25 cellular contexts compared by ENCODE assay signal in the genomic region with DNA sequence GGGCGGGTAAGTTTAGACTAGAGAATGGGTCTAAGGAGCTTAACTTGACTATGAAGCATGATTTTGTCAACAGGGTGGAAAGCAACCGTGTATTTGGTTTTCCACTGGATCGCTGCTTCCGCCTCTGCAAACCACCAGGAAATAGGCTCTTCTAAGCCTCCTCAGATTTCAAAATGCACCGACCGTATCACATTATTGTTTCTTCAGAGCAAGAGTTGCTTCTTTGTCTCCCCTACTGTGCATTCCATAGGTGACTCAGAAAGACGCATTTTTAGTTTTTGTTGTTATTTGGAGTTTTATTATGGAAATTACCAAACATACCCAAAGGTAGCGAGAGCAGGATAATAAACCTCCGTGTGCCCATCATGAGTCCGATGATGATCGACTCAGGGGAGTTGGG.
DNase-seq lines count a peak whose midpoint lies in the region; ATAC-seq, FAIRE-seq and TF ChIP-seq lines count a peak whose summit lies in the region.
"Had no signal": no experiment of that assay in that cellular context is flagged by ENCODE, and none has a peak within 500 bp of the region (broad histone marks: within the 10 kb centered on the region; RNA-seq: fewer than 3 reads in every experiment).

No MANE protein-coding gene starts in this region.

- H3K27ac ChIP-seq in astrocyte (ENCODE audit: low read depth, low read length), result no peak overlapping the region
- H3K27ac ChIP-seq: ascending aorta, spleen had no signal

- peaks cover 2% of the 10 kb centered on the region for H3K36me3 Mint-ChIP-seq in astrocyte (ENCODE audit: low read depth, unreplicated experiment)
- H3K36me3 Mint-ChIP-seq: T-cell had no signal

- no peaks in the 10 kb centered on the region for H3K79me2 ChIP-seq in astrocyte (ENCODE audit: insufficient read depth, low read length)

- peaks cover 13% of the 10 kb centered on the region for H3K4me1 Mint-ChIP-seq in astrocyte (ENCODE audit: low read depth, unreplicated experiment)

- H3K9me3 Mint-ChIP-seq in astrocyte (ENCODE audit: unreplicated experiment), result peaks cover 7% of the 10 kb centered on the region
- H3K9me3 Mint-ChIP-seq: activated T-helper 1 cell treated with anti-CD3 and anti-CD28 coated beads, Interleukin-12 subunit alpha, Interleukin-12 subunit beta, Interleukin-2, Interleukin-4 antibody, amounts not matched to agents 30 ng/mL and 10 ng/mL and 1 ng/mL, durations not matched to agents 14 hours and 24 hours and 36 hours; T-cell had no signal

- no peaks in the 10 kb centered on the region for H3K9me3 ChIP-seq in astrocyte (ENCODE audit: insufficient read depth, low read depth, low read length)
- H3K9me3 ChIP-seq: ascending aorta, esophagus squamous epithelium, MG63, spleen had no signal

- H3K4me1 ChIP-seq in astrocyte (ENCODE audit: insufficient read depth, low read length), result peaks cover 30% of the 10 kb centered on the region

- DNase-seq in COLO829 (ENCODE audit: low spot score) (peak; percentile 48), MV-4-11 (lab: John Stamatoyannopoulos, UW) (peak; percentile 30), astrocyte (ENCODE audit: low read depth) (peak; percentile 46), kidney tubule cell (ENCODE audit: low spot score) (peak; percentile 63), NK-92 (lab: John Stamatoyannopoulos, UW; ENCODE audit: unreplicated experiment) (no peak), GM20000 (ENCODE audit: low spot score) (no peak)
- no peak for DNase-seq in NK-92 treated with Interleukin-12 subunit alpha and Interleukin-12 subunit beta, amount 100 ng/mL, for 24 hours (lab: John Stamatoyannopoulos, UW)
- DNase-seq: activated naive CD4-positive, alpha-beta T cell treated with anti-CD3 and anti-CD28 coated beads, Interleukin-2, amount 50 U/mL, for 16 hours; EL; esophagus squamous epithelium; IMR-90; MG63; NCI-H2227 treated with DMSO at 0.1 percent for 48 hours; NCI-H82; occipital lobe; SIG-M5; spleen; stimulated activated CD4-positive, alpha-beta T cell treated with anti-CD3 and anti-CD28 coated beads, Interleukin-4, amount 100 ng/mL, for 4 hours; stimulated activated naive CD8-positive, alpha-beta T cell treated with anti-CD3 and anti-CD28 coated beads, Interleukin-15, Interleukin-2, amounts not matched to agents 100 U/mL and 50 U/mL, for 24 hours; T-cell had no signal

- H3K9ac ChIP-seq in astrocyte (ENCODE audit: low read length), result no peak overlapping the region

- no peak for TF ChIP-seq CTCF in astrocyte (IDR thresholded peaks at IDR 0.05; ENCODE audit: insufficient read depth, low read depth, low read length)
- TF ChIP-seq CTCF in GM20000 (IDR thresholded peaks at IDR 0.05; ENCODE audit: extremely low read depth, missing control alignments), result no peak

- ATAC-seq in HG03432 (IDR thresholded peaks at IDR 0.05; ENCODE audit: unreplicated experiment), result no peak
- ATAC-seq: stimulated activated naive CD8-positive, alpha-beta T cell treated with anti-CD3 and anti-CD28 coated beads, Interleukin-15, Interleukin-2, amounts not matched to agents 100 U/mL and 50 U/mL, for 24 hours; T-cell had no signal

- H3K27me3 Mint-ChIP-seq in astrocyte (ENCODE audit: low read depth, unreplicated experiment), result peaks cover 23% of the 10 kb centered on the region

- H4K20me1 ChIP-seq in astrocyte (ENCODE audit: insufficient read depth, low read length), result no peaks in the 10 kb centered on the region

- peak overlapping the region; percentile 47 for H2AFZ ChIP-seq in astrocyte (ENCODE audit: low read depth, low read length)

- no peak for FAIRE-seq in astrocyte (lab: Jason Lieb, UNC)
- FAIRE-seq: colon, H1 had no signal

- no peaks in the 10 kb centered on the region for H3K27me3 ChIP-seq in astrocyte (ENCODE audit: insufficient read depth, low read length)
- H3K27me3 ChIP-seq: ascending aorta, MG63 had no signal

- no peak overlapping the region for H3K4me3 Mint-ChIP-seq in astrocyte (ENCODE audit: unreplicated experiment)
- H3K4me3 Mint-ChIP-seq: activated T-helper 1 cell treated with anti-CD3 and anti-CD28 coated beads, Interleukin-12 subunit alpha, Interleukin-12 subunit beta, Interleukin-2, Interleukin-4 antibody, amounts not matched to agents 30 ng/mL and 10 ng/mL and 1 ng/mL, durations not matched to agents 14 hours and 24 hours and 36 hours; T-cell had no signal

- no peaks in the 10 kb centered on the region for H3K36me3 ChIP-seq in astrocyte (ENCODE audit: insufficient read depth, low read length)
- H3K36me3 ChIP-seq: ascending aorta, esophagus squamous epithelium, MG63 had no signal

- H3K4me3 ChIP-seq in astrocyte (ENCODE audit: insufficient read depth, low read depth, low read length), result no peak overlapping the region
- H3K4me3 ChIP-seq: ascending aorta, esophagus squamous epithelium, MG63, spleen had no signal

- H3K27ac Mint-ChIP-seq in astrocyte (ENCODE audit: unreplicated experiment), result no peak overlapping the region
- H3K27ac Mint-ChIP-seq: activated T-helper 1 cell treated with anti-CD3 and anti-CD28 coated beads, Interleukin-12 subunit alpha, Interleukin-12 subunit beta, Interleukin-2, Interleukin-4 antibody, amounts not matched to agents 30 ng/mL and 10 ng/mL and 1 ng/mL, durations not matched to agents 14 hours and 24 hours and 36 hours; T-cell had no signal

- H3K4me2 ChIP-seq in astrocyte (ENCODE audit: low read length), result peak overlapping the region; percentile 61

Comparison
In these comparisons a context has a peak if more than half of its experiments do, and no peak if none do; other contexts are left out.
1. DNase-seq: peak in COLO829 (single experiment), MV-4-11 (single experiment), astrocyte (single experiment) and kidney tubule cell (single experiment); none in NK-92 (single experiment), GM20000 (single experiment) and NK-92 treated with Interleukin-12 subunit alpha and Interleukin-12 subunit beta, amount 100 ng/mL, for 24 hours (single experiment).